9 cellular contexts compared by ENCODE assay signal in the genomic region with DNA sequence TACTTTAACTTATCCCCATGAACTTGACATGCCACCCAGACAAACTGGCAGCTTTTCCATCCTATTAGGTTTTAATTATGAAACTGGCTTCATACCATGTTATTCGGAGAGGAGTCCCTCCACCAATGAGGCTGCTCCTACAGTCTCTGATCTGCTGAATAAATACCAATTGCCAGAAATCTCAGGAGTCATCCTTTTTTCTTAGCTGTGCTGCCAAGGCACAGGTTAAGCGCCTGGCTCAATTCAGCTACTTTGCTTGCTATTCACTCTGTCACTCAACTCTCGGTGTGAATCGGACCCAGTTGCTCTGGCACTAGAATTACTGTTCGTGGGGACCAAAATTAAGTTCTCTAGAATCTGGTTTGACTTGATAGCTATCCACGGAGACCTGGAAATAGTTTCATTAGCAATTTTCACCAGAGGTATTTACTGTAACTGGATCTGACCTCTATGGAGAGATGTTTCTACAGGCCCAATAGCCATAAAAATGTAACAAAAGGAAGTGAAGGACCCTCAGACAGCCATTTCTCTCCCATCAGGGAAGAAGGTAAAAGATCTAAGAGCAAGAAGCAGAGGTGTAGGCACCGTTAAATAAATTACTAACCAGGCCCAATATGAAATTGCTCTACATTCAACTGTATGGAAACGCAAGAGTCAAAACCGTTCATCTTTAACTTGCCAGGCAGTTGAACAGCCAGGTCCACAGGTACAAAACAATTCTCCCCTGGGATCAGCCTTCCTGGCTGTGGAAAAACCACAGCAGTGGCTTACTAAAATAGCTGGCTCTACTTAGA. TPM values are rescaled to one million over a fixed set of nuclear protein-coding genes. Genes with fewer than 3 reads are reported as not detected.
DNase-seq lines count a peak whose midpoint lies in the region; ATAC-seq and TF ChIP-seq lines count a peak whose summit lies in the region.
"Had no signal": no experiment of that assay in that cellular context is flagged by ENCODE, and none has a peak within 500 bp of the region (broad histone marks: within the 10 kb centered on the region; RNA-seq: fewer than 3 reads in every experiment).

No MANE protein-coding gene starts in this region.

- no peak for ATAC-seq in activated naive CD4-positive, alpha-beta T cell treated with anti-CD3 and anti-CD28 coated beads, Interleukin-2, amount 50 U/mL, for 72 hours
- ATAC-seq in GM18502 (IDR thresholded peaks at IDR 0.05; ENCODE audit: poor library complexity, unreplicated experiment) (no peak), HG03175 (IDR thresholded peaks at IDR 0.05; ENCODE audit: unreplicated experiment) (no peak)

- TF ChIP-seq CTCF in liver (IDR thresholded peaks at IDR 0.05; ENCODE audit: low read depth, low read length, missing input control) (no peak), transverse colon (IDR thresholded peaks at IDR 0.05) (no peak)

- peaks cover 0 to 5% (median 2%) of the 10 kb centered on the region in 4 donors for H3K36me3 ChIP-seq in liver (ENCODE audit: control insufficient read depth in 4 of 4, insufficient read depth in 3 of 4, low read depth in 1 of 4, low read length in 3 of 4)
- no peaks in the 10 kb centered on the region for H3K36me3 ChIP-seq in transverse colon

- H3K4me1 Mint-ChIP-seq in activated naive CD4-positive, alpha-beta T cell treated with anti-CD3 and anti-CD28 coated beads, Interleukin-2, amount 10 ng/mL, durations not matched to agents 7 days and 5 days, result peaks cover 55% of the 10 kb centered on the region

- peak overlapping the region; percentile 13 for H3K4me3 Mint-ChIP-seq in activated naive CD4-positive, alpha-beta T cell treated with anti-CD3 and anti-CD28 coated beads, Interleukin-2, amount 10 ng/mL, durations not matched to agents 7 days and 5 days

- TF ChIP-seq EP300 in transverse colon (IDR thresholded peaks at IDR 0.05; ENCODE audit: low read depth), result no peak

- no peaks in the 10 kb centered on the region for H3K27me3 Mint-ChIP-seq in activated naive CD4-positive, alpha-beta T cell treated with anti-CD3 and anti-CD28 coated beads, Interleukin-2, amount 10 ng/mL, durations not matched to agents 7 days and 5 days

- H3K4me1 ChIP-seq in liver (ENCODE audit: control insufficient read depth in 4 of 4, insufficient read depth in 4 of 4, low read length in 3 of 4), result peaks cover 2 to 39% (median 17%) of the 10 kb centered on the region in 4 donors
- peaks cover 30 to 52% (median 44%) of the 10 kb centered on the region in 4 donors for H3K4me1 ChIP-seq in transverse colon

- CTCF ChIA-PET in activated naive CD4-positive, alpha-beta T cell treated with anti-CD3 and anti-CD28 coated beads, Interleukin-2, amount 10 ng/mL, durations not matched to agents 7 days and 5 days (lab: Charles Lee), result interaction anchor here (1.1 to 1.3 kb wide), 2 partner anchors 9 to 15 kb away, joined by 3 to 4 read pairs; no protein-coding TSS in a partner anchor

- in situ Hi-C loops in transverse colon (cut with MboI; ENCODE audit: low pct_ligation_motif_present in 1 of 4, low pct_unique_long_range_greater_than_20kb in 1 of 4, low sequenced_read_pairs in 3 of 4), result no loop called here

- WGBS in liver, result 94% methylated on average over 9 of the region's 9 CpGs
- 58 to 83% methylated on average over 2 to 9 of the region's 9 CpGs for WGBS in transverse colon (ENCODE audit: low coverage in 1 of 2), 2 donors

- peak overlapping the region; percentile 100 for H3K27ac Mint-ChIP-seq in activated naive CD4-positive, alpha-beta T cell treated with anti-CD3 and anti-CD28 coated beads, Interleukin-2, amount 10 ng/mL, durations not matched to agents 7 days and 5 days
- peak overlapping the region; percentile 98 to 100 for H3K27ac Mint-ChIP-seq in activated naive CD4-positive, alpha-beta T cell treated with anti-CD3 and anti-CD28 coated beads, Interleukin-2, amount 50 U/mL, for 72 hours

- H3K27ac ChIP-seq in liver (ENCODE audit: low read depth in 1 of 2, low read length in 2 of 2) (peak overlapping the region; percentile 26 to 57), transverse colon (peak overlapping the region; percentile 97 to 100 (median 100))

- H3K9me3 Mint-ChIP-seq in activated naive CD4-positive, alpha-beta T cell treated with anti-CD3 and anti-CD28 coated beads, Interleukin-2, amount 10 ng/mL, durations not matched to agents 7 days and 5 days, result no peaks in the 10 kb centered on the region
- H3K9me3 Mint-ChIP-seq in activated naive CD4-positive, alpha-beta T cell treated with anti-CD3 and anti-CD28 coated beads, Interleukin-2, amount 50 U/mL, for 72 hours, result no peaks in the 10 kb centered on the region

- H3K36me3 Mint-ChIP-seq in activated naive CD4-positive, alpha-beta T cell treated with anti-CD3 and anti-CD28 coated beads, Interleukin-2, amount 10 ng/mL, durations not matched to agents 7 days and 5 days, result peaks cover 60% of the 10 kb centered on the region
- H3K36me3 Mint-ChIP-seq in activated naive CD4-positive, alpha-beta T cell treated with anti-CD3 and anti-CD28 coated beads, Interleukin-2, amount 50 U/mL, for 72 hours, result peaks cover 48 to 60% of the 10 kb centered on the region in 2 donors

- no peaks in the 10 kb centered on the region for H3K27me3 ChIP-seq in liver (ENCODE audit: control insufficient read depth in 4 of 4, insufficient read depth in 4 of 4, low read length in 3 of 4)
- no peaks in the 10 kb centered on the region for H3K27me3 ChIP-seq in transverse colon

- H3K9ac ChIP-seq in liver (ENCODE audit: low read depth in 1 of 2, low read length in 2 of 2), result no peak overlapping the region

- no peak overlapping the region for H3K4me3 ChIP-seq in liver (ENCODE audit: low read depth in 1 of 3, low read length in 3 of 3)
- no peak overlapping the region for H3K4me3 ChIP-seq in transverse colon

- no peak for DNase-seq in activated naive CD4-positive, alpha-beta T cell treated with anti-CD3 and anti-CD28 coated beads, Interleukin-2, amount 10 ng/mL, durations not matched to agents 7 days and 5 days
- no peak for DNase-seq in activated naive CD4-positive, alpha-beta T cell treated with anti-CD3 and anti-CD28 coated beads, Interleukin-2, amount 50 U/mL, for 16 hours
- DNase-seq in activated naive CD4-positive, alpha-beta T cell treated with anti-CD3 and anti-CD28 coated beads, Interleukin-2, amount 50 U/mL, for 72 hours (ENCODE audit: low spot score in 2 of 2), result no peak
- DNase-seq in transverse colon (no peak), D341Med (ENCODE audit: low spot score) (no peak)
- DNase-seq: SW 1271 had no signal

- no peaks in the 10 kb centered on the region for H3K9me3 ChIP-seq in liver (ENCODE audit: control insufficient read depth in 4 of 4, low read length in 3 of 4)
- no peaks in the 10 kb centered on the region for H3K9me3 ChIP-seq in transverse colon

- intact Hi-C loops in transverse colon (cut with DNase I; ENCODE audit: low total_unique reads), result loop anchor here (10.0 kb wide), 1 partner anchor 273 kb away; no protein-coding TSS in a partner anchor

- TF ChIP-seq POLR2A in transverse colon (IDR thresholded peaks at IDR 0.05), result no peak

- no peak for TF ChIP-seq RAD21 in liver (IDR thresholded peaks at IDR 0.05)

TF ChIP-seq in liver, 16 proteins besides CTCF, POLR2A, EP300 and RAD21:
- TF ChIP-seq FOXA2 (IDR thresholded peaks at IDR 0.05) (no peak), TAF1 (conservative IDR thresholded peaks at IDR 0.05) (no peak)
- TF ChIP-seq, protein P1, sequence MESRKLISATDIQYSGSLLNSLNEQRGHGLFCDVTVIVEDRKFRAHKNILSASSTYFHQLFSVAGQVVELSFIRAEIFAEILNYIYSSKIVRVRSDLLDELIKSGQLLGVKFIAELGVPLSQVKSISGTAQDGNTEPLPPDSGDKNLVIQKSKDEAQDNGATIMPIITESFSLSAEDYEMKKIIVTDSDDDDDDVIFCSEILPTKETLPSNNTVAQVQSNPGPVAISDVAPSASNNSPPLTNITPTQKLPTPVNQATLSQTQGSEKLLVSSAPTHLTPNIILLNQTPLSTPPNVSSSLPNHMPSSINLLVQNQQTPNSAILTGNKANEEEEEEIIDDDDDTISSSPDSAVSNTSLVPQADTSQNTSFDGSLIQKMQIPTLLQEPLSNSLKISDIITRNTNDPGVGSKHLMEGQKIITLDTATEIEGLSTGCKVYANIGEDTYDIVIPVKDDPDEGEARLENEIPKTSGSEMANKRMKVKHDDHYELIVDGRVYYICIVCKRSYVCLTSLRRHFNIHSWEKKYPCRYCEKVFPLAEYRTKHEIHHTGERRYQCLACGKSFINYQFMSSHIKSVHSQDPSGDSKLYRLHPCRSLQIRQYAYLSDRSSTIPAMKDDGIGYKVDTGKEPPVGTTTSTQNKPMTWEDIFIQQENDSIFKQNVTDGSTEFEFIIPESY (IDR thresholded peaks at IDR 0.05), result no peak
- TF ChIP-seq, protein P2, sequence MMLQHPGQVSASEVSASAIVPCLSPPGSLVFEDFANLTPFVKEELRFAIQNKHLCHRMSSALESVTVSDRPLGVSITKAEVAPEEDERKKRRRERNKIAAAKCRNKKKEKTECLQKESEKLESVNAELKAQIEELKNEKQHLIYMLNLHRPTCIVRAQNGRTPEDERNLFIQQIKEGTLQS (IDR thresholded peaks at IDR 0.05), result no peak

RNA-seq across cellular contexts. Expression of a gene that starts 5.4 kb away (rescaled TPM):
- 100 to 1,000 TPM in 1 of 2 donors, 10 to 100 TPM in 1; 49.8 to 112 TPM for total RNA-seq in activated naive CD4-positive, alpha-beta T cell treated with anti-CD3 and anti-CD28 coated beads, Interleukin-2, amount 50 U/mL, for 72 hours
- total RNA-seq in liver (10 to 100 TPM in 1 of 2 donors, 1 to 10 TPM in 1; 7.7 to 11.8 TPM), transverse colon (10 to 100 TPM; 25.4 to 32.2 (median 28.0) TPM)
- 1 to 10 TPM; 2.9 to 4.8 TPM for polyA plus RNA-seq in liver

RNA-seq across cellular contexts. Expression of a gene that starts 22.5 kb away (rescaled TPM):
- total RNA-seq in activated naive CD4-positive, alpha-beta T cell treated with anti-CD3 and anti-CD28 coated beads, Interleukin-2, amount 50 U/mL, for 72 hours, result 100 to 1,000 TPM; 121 to 178 TPM
- total RNA-seq in liver (10 to 100 TPM; 22.3 to 31.8 TPM), transverse colon (10 to 100 TPM; 27.3 to 85.4 (median 51.8) TPM)
- 10 to 100 TPM; 19.0 to 31.7 TPM for polyA plus RNA-seq in liver

RNA-seq across cellular contexts. Expression of a gene that starts 59.7 kb away (rescaled TPM):
- total RNA-seq in activated naive CD4-positive, alpha-beta T cell treated with anti-CD3 and anti-CD28 coated beads, Interleukin-2, amount 50 U/mL, for 72 hours, result 10 to 100 TPM; 41.4 to 51.0 TPM
- total RNA-seq in liver, result 10 to 100 TPM; 11.5 to 12.4 TPM
- polyA plus RNA-seq in liver, result 10 to 100 TPM; 32.1 to 49.2 TPM
- 10 to 100 TPM in 3 of 4 donors, 1 to 10 TPM in 1; 8.0 to 48.7 (median 32.5) TPM for total RNA-seq in transverse colon
